In the genomic region with DNA sequence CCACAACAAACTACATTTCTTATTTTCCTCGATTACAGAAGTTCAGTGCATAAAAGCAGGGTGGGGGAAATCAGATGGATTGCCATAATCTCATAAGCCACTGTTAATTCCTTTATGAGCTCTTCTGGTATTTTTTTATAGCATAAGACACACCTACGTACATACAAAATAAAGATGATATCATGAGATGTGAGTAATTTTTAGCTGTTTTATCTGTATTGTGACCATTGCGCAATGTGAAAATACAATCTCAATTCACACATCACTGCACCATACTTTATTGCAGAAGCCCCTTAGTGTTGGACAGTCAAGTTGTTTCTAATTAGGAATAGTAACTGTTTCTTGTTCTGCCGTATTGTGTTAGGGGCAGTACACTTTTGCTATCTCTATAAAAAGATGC, we compare ENCODE assay signal across 21 cellular contexts.
"Had no signal": no experiment of that assay in that cellular context is flagged by ENCODE, and none has a peak within 500 bp of the region (broad histone marks: within the 10 kb centered on the region; RNA-seq: fewer than 3 reads in every experiment).

No MANE protein-coding gene starts in this region.

- H3K9me3 ChIP-seq: colonic mucosa, sigmoid colon, stomach, thoracic aorta, transverse colon had no signal

- H3K27me3 ChIP-seq: colonic mucosa, heart left ventricle, sigmoid colon, stomach, transverse colon had no signal

- FAIRE-seq: frontal cortex, islet of Langerhans had no signal

- H3K4me1 ChIP-seq: colonic mucosa, heart left ventricle, sigmoid colon, stomach had no signal

- DNase-seq: colonic mucosa; effector CD4-positive, alpha-beta T cell; endodermal cell; heart left ventricle; hippocampal formation; kidney glomerular epithelial cell; mammary epithelial cell; naive thymus-derived CD8-positive, alpha-beta T cell; posterior cingulate gyrus; sigmoid colon; stimulated activated CD4-positive, alpha-beta T cell treated with anti-CD3 and anti-CD28 coated beads, Interleukin-2, amount 100 ng/mL, for 24 hours; stimulated activated CD4-positive, alpha-beta T cell treated with anti-CD3 and anti-CD28 coated beads, Interleukin-4, amount 100 ng/mL, for 4 hours; stimulated activated naive B cell treated with anti-CD40 and anti-IgM and Interleukin-4, amounts not matched to agents 10 μg/mL and 1 μg/mL and 100 μg/mL, for 72 hours; stomach; substantia nigra; transverse colon had no signal

- H3K27ac ChIP-seq: colonic mucosa, heart left ventricle, sigmoid colon, skin epidermis, stomach, thoracic aorta, transverse colon had no signal

- H3K4me3 ChIP-seq: colonic mucosa, heart left ventricle, sigmoid colon, skin epidermis, stomach, thoracic aorta, transverse colon had no signal

- ATAC-seq: heart left ventricle; left lobe of liver; naive thymus-derived CD8-positive, alpha-beta T cell; stimulated activated naive B cell treated with anti-CD40 and anti-IgM and Interleukin-4, amounts not matched to agents 10 μg/mL and 1 μg/mL and 100 μg/mL, for 72 hours had no signal

- H3K36me3 ChIP-seq: colonic mucosa, heart left ventricle, sigmoid colon, stomach, thoracic aorta, transverse colon had no signal
